Comparison of ENCODE assay signal across 2 cellular contexts in genomic region chr1:74245168-74245753, GRCh38.
TF ChIP-seq lines count a peak whose summit lies in the region.

No MANE protein-coding gene starts in this region.

TF ChIP-seq in GM23338, 12 proteins besides CTCF, POLR2A, EP300 and RAD21:
- TF ChIP-seq ZNF114 (CRISPR knock-in tag; IDR thresholded peaks at IDR 0.05): no peak
- TF ChIP-seq EZH2 (IDR thresholded peaks at IDR 0.05; ENCODE audit: low read depth, unreplicated experiment): no peak
- TF ChIP-seq REST (IDR thresholded peaks at IDR 0.05; ENCODE audit: unreplicated experiment): no peak
- peak; percentile 87 for TF ChIP-seq ZNF462 (CRISPR knock-in tag; IDR thresholded peaks at IDR 0.05)
- TF ChIP-seq NANOG (IDR thresholded peaks at IDR 0.05; ENCODE audit: borderline replicate concordance): peak; percentile 77; the same call in 1 of the 2 replicates
- TF ChIP-seq POLR2AphosphoS5 (IDR thresholded peaks at IDR 0.05; ENCODE audit: low read depth): no peak
- TF ChIP-seq CREB1 (CRISPR knock-in tag; IDR thresholded peaks at IDR 0.05; ENCODE audit: low read depth): 0 out of 2 replicates have a peak, but pooled peaks have one; percentile 26
- no peak for TF ChIP-seq JUNB (IDR thresholded peaks at IDR 0.05; ENCODE audit: unreplicated experiment)
- no peak for TF ChIP-seq ETS1 (IDR thresholded peaks at IDR 0.05)

TF ChIP-seq in H1, 55 proteins besides CTCF, POLR2A, EP300 and RAD21:
- peak; percentile 69; the same call in 1 of the 2 replicates for TF ChIP-seq ATF2 (IDR thresholded peaks at IDR 0.05; ENCODE audit: low read length)
- no peak for TF ChIP-seq CBX8 (IDR thresholded peaks at IDR 0.05; ENCODE audit: borderline replicate concordance, low read depth, low read length)
- peak; percentile 61 for TF ChIP-seq CHD7 (IDR thresholded peaks at IDR 0.05; ENCODE audit: insufficient replicate concordance, low read length)
- 0 out of 2 replicates have a peak, but pooled peaks have one; percentile 51 for TF ChIP-seq SP1 (IDR thresholded peaks at IDR 0.05; ENCODE audit: low read depth, low read length)
- TF ChIP-seq NRF1 (IDR thresholded peaks at IDR 0.05; ENCODE audit: low read depth, low read length): no peak
- TF ChIP-seq TCF12 (IDR thresholded peaks at IDR 0.05; ENCODE audit: low read depth, low read length): 0 out of 2 replicates have a peak, but pooled peaks have one; percentile 48
- peak in 1 of 2 experiments; percentile 83; a peak in 1 of 4 replicates for TF ChIP-seq HDAC2 (IDR thresholded peaks at IDR 0.05; ENCODE audit: borderline replicate concordance in 1 of 2, low read depth in 2 of 2, low read length in 2 of 2)
- TF ChIP-seq EZH2 (IDR thresholded peaks at IDR 0.05; ENCODE audit: low read depth, low read length, severe bottlenecking): no peak
- TF ChIP-seq TEAD4 (IDR thresholded peaks at IDR 0.05; ENCODE audit: low read depth, low read length): peak; percentile 88
- TF ChIP-seq SP4 (IDR thresholded peaks at IDR 0.05; ENCODE audit: low read length): no peak
- no peak for TF ChIP-seq BACH1 (IDR thresholded peaks at IDR 0.05; ENCODE audit: low read length)
- peak; percentile 71 to 86 for TF ChIP-seq BCL11A (IDR thresholded peaks at IDR 0.05; ENCODE audit: low read depth in 2 of 2, low read length in 2 of 2)
- TF ChIP-seq SUZ12 (IDR thresholded peaks at IDR 0.05; ENCODE audit: low read length): no peak
- 0 out of 2 replicates have a peak, but pooled peaks have one; percentile 15 for TF ChIP-seq JUND (IDR thresholded peaks at IDR 0.05; ENCODE audit: low read length)
- no peak for TF ChIP-seq KDM5A (IDR thresholded peaks at IDR 0.05; ENCODE audit: low read length)
- TF ChIP-seq CHD2 (IDR thresholded peaks at IDR 0.05; ENCODE audit: low read length): no peak
- TF ChIP-seq YY1 (IDR thresholded peaks at IDR 0.05; ENCODE audit: low read depth, low read length): no peak
- TF ChIP-seq NANOG (IDR thresholded peaks at IDR 0.05; ENCODE audit: insufficient read depth, low read depth, low read length, poor library complexity, severe bottlenecking): peak; percentile 99
- TF ChIP-seq CREB1 (IDR thresholded peaks at IDR 0.05): no peak
